13 cellular contexts compared by ENCODE assay signal in the genomic region with DNA sequence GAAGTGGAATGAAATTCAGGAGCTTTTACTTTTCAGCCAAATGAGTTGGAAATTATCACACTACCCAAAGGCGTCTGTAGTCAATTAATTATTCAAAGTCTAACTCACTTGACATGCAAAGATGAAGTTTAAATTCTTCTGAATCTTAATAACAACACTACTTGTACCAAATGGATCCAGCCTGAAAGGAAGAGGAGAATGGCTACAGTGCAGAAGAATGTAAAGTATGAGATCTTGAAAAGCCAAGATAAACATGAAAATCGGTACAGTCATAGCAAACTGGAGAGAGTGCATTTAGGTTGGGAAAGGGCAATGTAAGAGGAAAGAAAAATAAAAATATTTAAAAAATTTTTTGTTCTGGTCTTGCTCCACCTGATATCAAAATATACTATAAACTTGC.
DNase-seq lines count a peak whose midpoint lies in the region; ATAC-seq and TF ChIP-seq lines count a peak whose summit lies in the region.
"Had no signal": no experiment of that assay in that cellular context is flagged by ENCODE, and none has a peak within 500 bp of the region (broad histone marks: within the 10 kb centered on the region; RNA-seq: fewer than 3 reads in every experiment).

No MANE protein-coding gene starts in this region.

- no peaks in the 10 kb centered on the region for H3K9me3 ChIP-seq in fibroblast of lung (ENCODE audit: control insufficient read depth, insufficient read depth, low read depth, low read length)
- H3K9me3 ChIP-seq: right lobe of liver had no signal

- H2AFZ ChIP-seq in fibroblast of lung (ENCODE audit: low read length): no peak overlapping the region

- peaks cover 7% of the 10 kb centered on the region for H3K4me1 ChIP-seq in fibroblast of lung (ENCODE audit: control insufficient read depth, extremely low read depth, insufficient read depth, low read length)
- H3K4me1 ChIP-seq: right lobe of liver had no signal

- H3K4me2 ChIP-seq in fibroblast of lung (ENCODE audit: extremely low read depth, insufficient read depth, low read length): peak overlapping the region; percentile 18

- H3K9ac ChIP-seq in fibroblast of lung (ENCODE audit: insufficient read depth, low read length): no peak overlapping the region

- no peaks in the 10 kb centered on the region for H3K79me2 ChIP-seq in fibroblast of lung (ENCODE audit: control insufficient read depth, insufficient read depth, low read length)

- H3K27ac ChIP-seq in fibroblast of lung (ENCODE audit: insufficient read depth, low read length): no peak overlapping the region
- H3K27ac ChIP-seq: right lobe of liver had no signal

- no peaks in the 10 kb centered on the region for H3K36me3 ChIP-seq in fibroblast of lung (ENCODE audit: control insufficient read depth, insufficient read depth, low read length)
- H3K36me3 ChIP-seq: right lobe of liver had no signal

- no peaks in the 10 kb centered on the region for H3K27me3 ChIP-seq in fibroblast of lung (ENCODE audit: control insufficient read depth, insufficient read depth, low read length)
- H3K27me3 ChIP-seq: right lobe of liver had no signal

- ATAC-seq in SK-N-SH treated with all-trans-retinoic acid at 6 μM for 48 hours (peak; percentile 82), GM19023 (IDR thresholded peaks at IDR 0.05; ENCODE audit: unreplicated experiment) (no peak), HG02610 (IDR thresholded peaks at IDR 0.05; ENCODE audit: unreplicated experiment) (no peak), HG03139 (IDR thresholded peaks at IDR 0.05; ENCODE audit: unreplicated experiment) (no peak)
- ATAC-seq: right lobe of liver had no signal

- DNase-seq in EL (peak; percentile 84), fibroblast of lung (ENCODE audit: low read depth in 2 of 2) (peak; percentile 66 to 94), renal cortical epithelial cell (ENCODE audit: low read depth) (peak; percentile 76)
- DNase-seq in stimulated activated CD4-positive, alpha-beta T cell treated with anti-CD3 and anti-CD28 coated beads, Interleukin-4, amount 100 ng/mL, for 4 hours: no peak
- DNase-seq: activated B cell treated with CpG ODN at 0.5 μM for 24 hours; activated naive CD8-positive, alpha-beta T cell treated with anti-CD3 and anti-CD28 coated beads, Interleukin-2, amount 10 ng/mL, durations not matched to agents 7 days and 5 days; NCI-H1417; OCI-M1; right lobe of liver had no signal

- no peak overlapping the region for H3K4me3 ChIP-seq in fibroblast of lung (replicated peaks in 1 of 4; ENCODE audit: control extremely low read depth in 1 of 4, insufficient read depth in 1 of 4, low read depth in 3 of 4, low read length in 4 of 4)
- H3K4me3 ChIP-seq: right lobe of liver had no signal

- TF ChIP-seq CTCF in fibroblast of lung (conservative IDR thresholded peaks at IDR 0.05 in 1 of 2, IDR thresholded peaks at IDR 0.05 in 1 of 2; ENCODE audit: low read depth in 1 of 2, low read length in 2 of 2): no peak

- H4K20me1 ChIP-seq in fibroblast of lung (ENCODE audit: control insufficient read depth, extremely low read depth, insufficient read depth, low read length): no peaks in the 10 kb centered on the region

TF ChIP-seq in SK-N-SH treated with all-trans-retinoic acid at 6 μM for 48 hours, 23 proteins besides CTCF, POLR2A, EP300 and RAD21:
- peak; percentile 30; the same call in 1 of the 2 replicates for TF ChIP-seq ISL1 (CRISPR knock-in tag; IDR thresholded peaks at IDR 0.05)
- TF ChIP-seq ZC3H10 (CRISPR knock-in tag; IDR thresholded peaks at IDR 0.05): no peak
TF ChIP-seq in SK-N-SH treated with all-trans-retinoic acid at 6 μM for 48 hours: peak in this region for 1.

Comparison
In these comparisons a context has a peak if more than half of its experiments do, and no peak if none do; other contexts are left out.
1. DNase-seq: peak in EL (single experiment), fibroblast of lung (2 of 2) and renal cortical epithelial cell (single experiment); none in stimulated activated CD4-positive, alpha-beta T cell treated with anti-CD3 and anti-CD28 coated beads, Interleukin-4, amount 100 ng/mL, for 4 hours (0 of 2).